ENCODE assay signal across 8 cellular contexts in genomic region chr5:60699549-60700346, GRCh38. TPM values are rescaled to one million over a fixed set of nuclear protein-coding genes. Genes with fewer than 3 reads are reported as not detected.
DNase-seq lines count a peak whose midpoint lies in the region; ATAC-seq, FAIRE-seq and TF ChIP-seq lines count a peak whose summit lies in the region.

TSS of gene DEPDC1B (minus strand) at chr5:60700166. CDS start at chr5:60700093, 73 bp downstream.

- ATAC-seq in GM19035 (IDR thresholded peaks at IDR 0.05; ENCODE audit: unreplicated experiment): peak; percentile 94
- ATAC-seq in HG03342 (IDR thresholded peaks at IDR 0.05; ENCODE audit: unreplicated experiment): peak; percentile 92

- peak within 1 kb of the TSS; percentile 95 to 96 for H3K4me3 ChIP-seq in kidney (ENCODE audit: low read length in 2 of 2)

- DNase-seq in Ammon's horn (ENCODE audit: low spot score) (peak; percentile 88), NCI-H345 (lab: John Stamatoyannopoulos, UW) (peak; percentile 97), kidney (peak; percentile 92)
- peak; percentile 74 for DNase-seq in activated CD4-positive, CD25-positive, alpha-beta regulatory T cell treated with anti-CD3 and anti-CD28 coated beads, Interleukin-2, amount 50 U/mL, for 16 hours (ENCODE audit: low read depth, low spot score)
- peak; percentile 81 for DNase-seq in central memory CD4-positive, alpha-beta T cell
- DNase-seq in stimulated activated CD4-positive, alpha-beta T cell treated with anti-CD3 and anti-CD28 coated beads, Interleukin-15, amount 100 ng/mL, for 1 hour (ENCODE audit: low read depth in 1 of 2, low spot score in 1 of 2): peak; percentile 55 to 82

- peak within 1 kb of the TSS; percentile 51 to 61 for H3K27ac ChIP-seq in kidney (ENCODE audit: low read depth in 2 of 2, low read length in 2 of 2)

- peaks cover 0 to 5% of the 10 kb centered on the region in 2 donors for H3K4me1 ChIP-seq in kidney (ENCODE audit: control insufficient read depth in 1 of 2, insufficient read depth in 1 of 2, low read depth in 1 of 2, low read length in 2 of 2)

- TF ChIP-seq CTCF in kidney (IDR thresholded peaks at IDR 0.05; ENCODE audit: borderline replicate concordance, extremely low read depth, insufficient read depth): no peak

- intact Hi-C loops in kidney (cut with DNase I): no loop called here

- FAIRE-seq in kidney (lab: Jason Lieb, UNC): no peak

- peak within 1 kb of the TSS; percentile 86 for H3K9ac ChIP-seq in kidney (ENCODE audit: low read length in 2 of 2)

- no peaks in the 10 kb centered on the region for H3K9me3 ChIP-seq in kidney (ENCODE audit: control insufficient read depth in 1 of 2, low read length in 2 of 2)

- H3K36me3 ChIP-seq in kidney (ENCODE audit: control insufficient read depth in 1 of 2, insufficient read depth in 2 of 2, low read length in 2 of 2): no peaks in the 10 kb centered on the region

RNA-seq across cellular contexts. Expression of gene DEPDC1B, which starts in this region (rescaled TPM):
- total RNA-seq in kidney: 0.50 TPM
- polyA plus RNA-seq in kidney (ENCODE audit: insufficient read depth, low read depth, low replicate concordance): 5.2 TPM

Comparison
In these comparisons a context has a peak if more than half of its experiments do, and no peak if none do; other contexts are left out.
1. Peak in every context shown above with its lines: DNase-seq, ATAC-seq, H3K4me3 ChIP-seq and H3K27ac ChIP-seq.